Comparison of ENCODE assay signal across 20 cellular contexts in genomic region chr10:102720775-102721301, GRCh38.
"Had no signal": no experiment of that assay in that cellular context is flagged by ENCODE, and none has a peak within 500 bp of the region (broad histone marks: within the 10 kb centered on the region; RNA-seq: fewer than 3 reads in every experiment).

No MANE protein-coding gene starts in this region.

- H3K4me3 ChIP-seq: body of pancreas, coronary artery, suprapubic skin, upper lobe of left lung had no signal

- H3K27me3 ChIP-seq: body of pancreas, neutrophil, suprapubic skin, upper lobe of left lung had no signal

- ATAC-seq: activated CD8-positive, alpha-beta T cell treated with anti-CD3 and anti-CD28 coated beads for 36 hours; body of pancreas had no signal

- H3K4me1 ChIP-seq: suprapubic skin had no signal

- H3K27me3 Mint-ChIP-seq: activated B cell treated with CpG ODN at 0.5 μM for 24 hours; activated CD8-positive, alpha-beta T cell treated with anti-CD3 and anti-CD28 coated beads for 36 hours; activated naive CD8-positive, alpha-beta T cell; central memory CD8-positive, alpha-beta T cell; stimulated activated naive CD8-positive, alpha-beta T cell treated with anti-CD3 and anti-CD28 coated beads, Interleukin-15, Interleukin-2, amounts not matched to agents 100 ng/mL and 50 ng/mL, for 24 hours had no signal

- H3K9me3 ChIP-seq: body of pancreas, neutrophil, suprapubic skin, upper lobe of left lung had no signal

- H3K27ac Mint-ChIP-seq: activated B cell treated with CpG ODN at 0.5 μM for 24 hours; activated CD8-positive, alpha-beta T cell treated with anti-CD3 and anti-CD28 coated beads for 36 hours; activated naive CD8-positive, alpha-beta T cell; stimulated activated naive CD8-positive, alpha-beta T cell treated with anti-CD3 and anti-CD28 coated beads, Interleukin-15, Interleukin-2, amounts not matched to agents 100 ng/mL and 50 ng/mL, for 24 hours had no signal

- DNase-seq: activated B cell treated with CpG ODN at 0.5 μM for 24 hours; activated CD4-positive, alpha-beta T cell treated with anti-CD3 and anti-CD28 coated beads for 48 hours; activated CD8-positive, alpha-beta T cell treated with anti-CD3 and anti-CD28 coated beads for 36 hours; activated gamma-delta T cell; activated T-cell treated with anti-CD3 and anti-CD28 coated beads, Interleukin-2, amount 50 U/mL, for 48 hours; amniotic stem cell; body of pancreas; foreskin fibroblast; hippocampal formation; posterior cingulate gyrus; retina; small intestine; T-helper 2 cell; upper lobe of left lung had no signal

- H3K27ac ChIP-seq: body of pancreas, coronary artery, neutrophil, suprapubic skin, upper lobe of left lung had no signal

- H3K9me3 Mint-ChIP-seq: activated CD8-positive, alpha-beta T cell treated with anti-CD3 and anti-CD28 coated beads for 36 hours; central memory CD8-positive, alpha-beta T cell had no signal

- H3K36me3 ChIP-seq: neutrophil, suprapubic skin, upper lobe of left lung had no signal

- H3K4me3 Mint-ChIP-seq: activated B cell treated with CpG ODN at 0.5 μM for 24 hours; activated CD8-positive, alpha-beta T cell treated with anti-CD3 and anti-CD28 coated beads for 36 hours; activated naive CD8-positive, alpha-beta T cell; central memory CD8-positive, alpha-beta T cell; stimulated activated naive CD8-positive, alpha-beta T cell treated with anti-CD3 and anti-CD28 coated beads, Interleukin-15, Interleukin-2, amounts not matched to agents 100 ng/mL and 50 ng/mL, for 24 hours had no signal
